ENCODE assay signal across 10 cellular contexts in genomic region chr6:135014353-135014832, GRCh38. TPM values are rescaled to one million over a fixed set of nuclear protein-coding genes. Genes with fewer than 3 reads are reported as not detected.
DNase-seq lines count a peak whose midpoint lies in the region; ATAC-seq, FAIRE-seq and TF ChIP-seq lines count a peak whose summit lies in the region.
"Had no signal": no experiment of that assay in that cellular context is flagged by ENCODE, and none has a peak within 500 bp of the region (broad histone marks: within the 10 kb centered on the region; RNA-seq: fewer than 3 reads in every experiment).

No MANE protein-coding gene starts in this region.

- H3K4me1 Mint-ChIP-seq in memory B cell: peaks cover 17% of the 10 kb centered on the region
- no peaks in the 10 kb centered on the region for H3K4me1 Mint-ChIP-seq in neural progenitor cell

- no peak overlapping the region for H3K4me3 Mint-ChIP-seq in memory B cell
- no peak overlapping the region for H3K4me3 Mint-ChIP-seq in neural progenitor cell

- peaks cover 8% of the 10 kb centered on the region for H3K36me3 Mint-ChIP-seq in memory B cell
- no peaks in the 10 kb centered on the region for H3K36me3 Mint-ChIP-seq in neural progenitor cell

- no peak overlapping the region for H3K4me3 ChIP-seq in kidney (ENCODE audit: low read length in 2 of 2)
- H3K4me3 ChIP-seq in neural progenitor cell: no peak overlapping the region

- H3K9me3 Mint-ChIP-seq in memory B cell: no peaks in the 10 kb centered on the region
- no peaks in the 10 kb centered on the region for H3K9me3 Mint-ChIP-seq in neural progenitor cell

- no peak for DNase-seq in memory B cell (ENCODE audit: low spot score in 2 of 2)
- DNase-seq in kidney: no peak
- DNase-seq in HuH-7 (ENCODE audit: low spot score): no peak
- no peak for DNase-seq in GOT3 (lab: John Stamatoyannopoulos, UW)
- no peak for DNase-seq in neural progenitor cell (ENCODE audit: low spot score)
- DNase-seq: stimulated activated CD4-positive, alpha-beta T cell treated with anti-CD3 and anti-CD28 coated beads, Interleukin-1b, Interleukin-23, amount 100 ng/mL, for 48 hours had no signal

- no peaks in the 10 kb centered on the region for H4K20me1 ChIP-seq in neural progenitor cell (ENCODE audit: low read depth)

- H3K79me2 ChIP-seq in neural progenitor cell (ENCODE audit: low read depth): peaks cover 18% of the 10 kb centered on the region

- no peak overlapping the region for H3K4me2 ChIP-seq in neural progenitor cell

- peak overlapping the region; percentile 8 for H3K27ac Mint-ChIP-seq in memory B cell
- H3K27ac Mint-ChIP-seq in neural progenitor cell: no peak overlapping the region

- TF ChIP-seq CTCF in kidney (IDR thresholded peaks at IDR 0.05; ENCODE audit: borderline replicate concordance, extremely low read depth, insufficient read depth) (no peak), neural progenitor cell (IDR thresholded peaks at IDR 0.05) (no peak)

- no peak for FAIRE-seq in kidney (lab: Jason Lieb, UNC)
- FAIRE-seq: islet of Langerhans had no signal

- H3K9ac ChIP-seq in kidney (ENCODE audit: low read length in 2 of 2) (no peak overlapping the region), neural progenitor cell (no peak overlapping the region)

- H2AFZ ChIP-seq in neural progenitor cell (replicated peaks): no peak overlapping the region

- H3K36me3 ChIP-seq in kidney (ENCODE audit: control insufficient read depth in 1 of 2, insufficient read depth in 2 of 2, low read length in 2 of 2): no peaks in the 10 kb centered on the region
- no peaks in the 10 kb centered on the region for H3K36me3 ChIP-seq in neural progenitor cell

- H3F3A ChIP-seq in neural progenitor cell (ENCODE audit: low read depth): no peaks in the 10 kb centered on the region

- H3K27me3 Mint-ChIP-seq in memory B cell (no peaks in the 10 kb centered on the region), neural progenitor cell (ENCODE audit: insufficient read depth, low read depth) (no peaks in the 10 kb centered on the region)

- ATAC-seq in GM18868 (IDR thresholded peaks at IDR 0.05; ENCODE audit: unreplicated experiment) (peak; percentile 94), GM21737 (IDR thresholded peaks at IDR 0.05; ENCODE audit: unreplicated experiment) (peak; percentile 93), HG03571 (IDR thresholded peaks at IDR 0.05; ENCODE audit: unreplicated experiment) (peak; percentile 89), memory B cell (ENCODE audit: low read depth) (no peak)

- H3K27me3 ChIP-seq in neural progenitor cell: no peaks in the 10 kb centered on the region

- no peaks in the 10 kb centered on the region for H3K9me3 ChIP-seq in kidney (ENCODE audit: control insufficient read depth in 1 of 2, low read length in 2 of 2)
- H3K9me3 ChIP-seq in neural progenitor cell (ENCODE audit: low read depth): no peaks in the 10 kb centered on the region

- intact Hi-C loops in kidney (cut with DNase I): no loop called here

- no peak overlapping the region for H3K27ac ChIP-seq in kidney (ENCODE audit: low read depth in 2 of 2, low read length in 2 of 2)
- no peak overlapping the region for H3K27ac ChIP-seq in neural progenitor cell

- H3K4me1 ChIP-seq in kidney (ENCODE audit: control insufficient read depth in 1 of 2, insufficient read depth in 1 of 2, low read depth in 1 of 2, low read length in 2 of 2): no peaks in the 10 kb centered on the region
- H3K4me1 ChIP-seq in neural progenitor cell: no peaks in the 10 kb centered on the region

RNA-seq across cellular contexts. Expression of gene HBS1L, which starts 40.2 kb away (rescaled TPM):
- total RNA-seq in kidney (59.1 TPM), neural progenitor cell (ENCODE audit: low replicate concordance) (149 and 215 TPM in 2 replicates)
- 21.0 TPM for polyA plus RNA-seq in kidney (ENCODE audit: insufficient read depth, low read depth, low replicate concordance)
